ENCODE assay signal across 7 cellular contexts in genomic region chr13:99782669-99783068, GRCh38.
"Had no signal": no experiment of that assay in that cellular context is flagged by ENCODE, and none has a peak within 500 bp of the region (broad histone marks: within the 10 kb centered on the region; RNA-seq: fewer than 3 reads in every experiment).

No MANE protein-coding gene starts in this region.

- H3K9ac ChIP-seq: KMS-11 had no signal

- DNase-seq: IMR-90, KBM-7, KG1 had no signal

- H3K27ac ChIP-seq: HL-60, KMS-11 had no signal

- FAIRE-seq: HepG2, HTR-8/SVneo had no signal

- ATAC-seq: HepG2 had no signal

- H3K4me2 ChIP-seq: KMS-11 had no signal
